In the genomic region with DNA sequence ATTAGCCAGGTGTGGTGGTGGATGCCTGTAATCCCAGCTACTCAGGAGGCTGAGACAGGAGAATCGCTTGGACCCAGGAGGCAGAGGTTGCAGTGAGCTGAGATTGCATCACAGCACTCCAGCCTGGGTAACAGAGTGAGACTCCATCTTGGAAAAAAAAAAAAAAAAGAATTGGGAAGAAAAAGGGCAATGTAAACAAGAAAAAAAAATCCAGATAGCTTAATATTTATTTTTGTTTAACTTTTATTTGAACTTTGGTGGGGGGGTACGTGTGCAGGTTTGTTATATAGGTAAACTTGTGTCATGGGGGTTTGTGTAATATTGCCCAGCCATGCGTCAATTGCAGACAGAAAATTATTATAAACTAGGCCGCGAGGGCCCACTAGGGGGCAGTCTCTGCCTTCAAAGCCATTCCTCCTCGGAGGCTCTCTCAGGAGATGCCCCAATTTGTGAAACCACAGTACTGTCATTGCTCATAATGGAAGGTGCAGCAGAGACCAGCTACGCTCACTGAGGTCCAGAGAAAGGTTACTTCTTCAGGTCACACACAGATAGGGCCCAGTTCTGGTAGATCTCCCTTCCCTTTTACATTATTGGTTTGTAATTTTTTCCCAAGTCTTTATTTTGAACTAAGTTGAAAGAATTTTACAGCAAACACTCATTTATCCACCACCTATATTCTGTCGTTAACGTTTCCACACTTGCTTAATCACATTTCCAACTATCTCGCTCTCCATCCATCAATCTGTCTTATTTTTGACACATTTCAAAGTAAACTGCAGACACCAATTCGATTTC, we compare ENCODE assay signal across 8 cellular contexts.
DNase-seq lines count a peak whose midpoint lies in the region; ATAC-seq, FAIRE-seq and TF ChIP-seq lines count a peak whose summit lies in the region.

No MANE protein-coding gene starts in this region.

- in situ Hi-C loops in IMR-90 (cut with MboI; ENCODE audit: low sequenced_read_pairs), result loop anchor here (5.0 kb wide), 1 partner anchor 465 kb away; no protein-coding TSS in a partner anchor
- in situ Hi-C loops in transverse colon (cut with MboI; ENCODE audit: low pct_ligation_motif_present in 1 of 4, low pct_unique_long_range_greater_than_20kb in 1 of 4, low sequenced_read_pairs in 3 of 4), result loop anchor here (10.0 to 25.0 kb wide), 2 partner anchors 105 to 463 kb away; no protein-coding TSS in a partner anchor

- no peaks in the 10 kb centered on the region for H3K4me1 Mint-ChIP-seq in MCF 10A (ENCODE audit: insufficient read depth, unreplicated experiment)

- DNase-seq in MCF 10A (ENCODE audit: unreplicated experiment), result peak; percentile 74
- no peak for DNase-seq in breast epithelium (ENCODE audit: low spot score in 2 of 2)
- peak; percentile 48 for DNase-seq in IMR-90
- DNase-seq in RPMI8226, result peak; percentile 81
- peak; percentile 56 to 57 for DNase-seq in activated T-helper 1 cell treated with anti-CD3 and anti-CD28 coated beads, Interleukin-2, amount 50 U/mL, for 16 hours (ENCODE audit: low read depth in 1 of 2, low spot score in 1 of 2)
- DNase-seq in frontal cortex (ENCODE audit: low spot score in 2 of 2), result peak; percentile 44 to 74
- DNase-seq in pancreas, result peak in 5 of 6 donors; percentile 28 to 75 (median 42)
- DNase-seq in transverse colon, result peak; percentile 72

- no peak overlapping the region for H2BK15ac ChIP-seq in IMR-90 (ENCODE audit: low read depth, low read length)

- H3K9me3 ChIP-seq in breast epithelium (no peaks in the 10 kb centered on the region), IMR-90 (ENCODE audit: control insufficient read depth, insufficient read depth, low read length) (no peaks in the 10 kb centered on the region), pancreas (no peaks in the 10 kb centered on the region), transverse colon (no peaks in the 10 kb centered on the region)

- POLR2A ChIA-PET in MCF 10A (lab: Yijun Ruan, JAX) (interaction anchor here (0.6 to 1.2 kb wide), 3 partner anchors 253 to 466 kb away, joined by 3 read pairs; no protein-coding TSS in a partner anchor), IMR-90 (lab: Charles Lee; ENCODE audit: unreplicated experiment) (no interaction called here)

- ATAC-seq in IMR-90 (ENCODE audit: low read depth), result peak; percentile 83
- peak in 3 of 4 donors; percentile 73 to 89 (median 73) for ATAC-seq in pancreas

- peaks cover 0 to 5% of the 10 kb centered on the region in 2 donors for H3K27me3 ChIP-seq in breast epithelium
- H3K27me3 ChIP-seq in IMR-90 (ENCODE audit: control insufficient read depth, insufficient read depth, low read length), result no peaks in the 10 kb centered on the region
- no peaks in the 10 kb centered on the region for H3K27me3 ChIP-seq in pancreas
- no peaks in the 10 kb centered on the region for H3K27me3 ChIP-seq in transverse colon

- no TSS peak for BruUV-seq in MCF 10A (replicated peaks; lab: Mats Ljungman, UMichigan)
- no TSS peak for BruUV-seq in IMR-90 (replicated peaks; lab: Mats Ljungman, UMichigan)

- H3K4me2 ChIP-seq in IMR-90 (ENCODE audit: low read depth, low read length), result no peak overlapping the region

- H2AK9ac ChIP-seq in IMR-90 (replicated peaks; ENCODE audit: low read depth, low read length, poor library complexity), result no peak overlapping the region

- TF ChIP-seq CTCF in MCF 10A (IDR thresholded peaks at IDR 0.05; ENCODE audit: unreplicated experiment) (peak; percentile 86), breast epithelium (IDR thresholded peaks at IDR 0.05) (no peak), IMR-90 (conservative IDR thresholded peaks at IDR 0.05; ENCODE audit: low read depth, low read length) (peak; percentile 79), pancreas (IDR thresholded peaks at IDR 0.05) (peak; percentile 45 to 62 (median 54)), transverse colon (IDR thresholded peaks at IDR 0.05) (peak; percentile 56 to 80 (median 69))

- H2BK120ac ChIP-seq in IMR-90 (ENCODE audit: low read depth, low read length), result no peak overlapping the region

- H3K18ac ChIP-seq in IMR-90 (ENCODE audit: low read depth, low read length), result no peak overlapping the region

- peaks cover 33% of the 10 kb centered on the region for H3K27me3 Mint-ChIP-seq in MCF 10A (ENCODE audit: insufficient read depth, unreplicated experiment)

- H4K5ac ChIP-seq in IMR-90 (ENCODE audit: low read depth, low read length), result no peak overlapping the region

- H3K4me1 ChIP-seq in breast epithelium (no peaks in the 10 kb centered on the region), IMR-90 (ENCODE audit: control insufficient read depth, insufficient read depth, low read length) (no peaks in the 10 kb centered on the region), pancreas (no peaks in the 10 kb centered on the region), transverse colon (no peaks in the 10 kb centered on the region)

- no peak for TF ChIP-seq POLR2A in breast epithelium (IDR thresholded peaks at IDR 0.05)
- no peak for TF ChIP-seq POLR2A in IMR-90 (IDR thresholded peaks at IDR 0.05; ENCODE audit: low read depth, low read length)
- TF ChIP-seq POLR2A in transverse colon (IDR thresholded peaks at IDR 0.05), result no peak

- H3K79me1 ChIP-seq in IMR-90 (ENCODE audit: low read depth in 1 of 2, low read length in 2 of 2), result no peaks in the 10 kb centered on the region

- no peaks in the 10 kb centered on the region for H4K20me1 ChIP-seq in IMR-90 (ENCODE audit: insufficient read depth, low read length)

- CTCF ChIA-PET in MCF 10A (lab: Yijun Ruan, JAX), result interaction anchor here (0.5 to 10.6 kb wide), 73 partner anchors 8 to 916 kb away, joined by 3 to 508 read pairs (median 4); a partner anchor contains a TSS
- CTCF ChIA-PET in IMR-90 (lab: Yijun Ruan, JAX), result interaction anchor here (0.6 to 1.2 kb wide), 7 partner anchors 10 to 1080 kb away, joined by 3 to 10 read pairs (median 4); no protein-coding TSS in a partner anchor

- H2BK20ac ChIP-seq in IMR-90 (ENCODE audit: low read depth, low read length), result no peak overlapping the region

- H3K23ac ChIP-seq in IMR-90 (ENCODE audit: low read depth, low read length), result no peak overlapping the region

- no peak overlapping the region for H3K14ac ChIP-seq in IMR-90 (replicated peaks; ENCODE audit: low read depth, low read length)

- WGBS in IMR-90 (ENCODE audit: extremely low coverage in 2 of 2, insufficient read length in 1 of 2), 2 experiments, result 25 to 100% methylated on average over 1 to 4 of the region's 11 CpGs
- 20 to 22% methylated on average over 11 of the region's 11 CpGs for WGBS in pancreas, 2 donors
- 37% methylated on average over 9 to 11 of the region's 11 CpGs for WGBS in transverse colon (ENCODE audit: low coverage in 1 of 2), 2 donors

- H3K9me1 ChIP-seq in IMR-90 (ENCODE audit: insufficient read depth, low read length), result no peaks in the 10 kb centered on the region

- intact Hi-C loops in MCF 10A (cut with micrococcal nuclease) (loop anchor here (1.0 to 2.0 kb wide), 2 partner anchors 211 to 462 kb away; no protein-coding TSS in a partner anchor), breast epithelium (cut with DNase I; ENCODE audit: low total_unique reads) (no loop called here), IMR-90 (cut with micrococcal nuclease) (loop anchor here (1.0 kb wide), 2 partner anchors 457 to 462 kb away; no protein-coding TSS in a partner anchor), pancreas (cut with DNase I) (loop anchor here in 1 of 3 donors (10.0 kb wide), 1 partner anchor 213 kb away; a partner anchor contains a TSS), transverse colon (cut with DNase I; ENCODE audit: low total_unique reads) (loop anchor here (5.0 kb wide), 1 partner anchor 460 kb away; no protein-coding TSS in a partner anchor)

- H3K36me3 ChIP-seq in breast epithelium, result no peaks in the 10 kb centered on the region
- H3K36me3 ChIP-seq in IMR-90 (ENCODE audit: control insufficient read depth, insufficient read depth, low read length), result no peaks in the 10 kb centered on the region
- no peaks in the 10 kb centered on the region for H3K36me3 ChIP-seq in pancreas
- H3K36me3 ChIP-seq in transverse colon, result no peaks in the 10 kb centered on the region

- no peak overlapping the region for H3K27ac Mint-ChIP-seq in MCF 10A (ENCODE audit: low read depth, unreplicated experiment)

- H3K27ac ChIP-seq in breast epithelium, result no peak overlapping the region
- no peak overlapping the region for H3K27ac ChIP-seq in IMR-90 (ENCODE audit: insufficient read depth, low read length)
- no peak overlapping the region for H3K27ac ChIP-seq in pancreas
- no peak overlapping the region for H3K27ac ChIP-seq in transverse colon

- no peak overlapping the region for H4K8ac ChIP-seq in IMR-90 (ENCODE audit: low read depth in 2 of 2, low read length in 2 of 2)

- dilution Hi-C loops in IMR-90 (cut with HindIII; ENCODE audit: low sequenced_read_pairs, unreplicated experiment), result no loop called here

- peak; percentile 75 for TF ChIP-seq RAD21 in IMR-90 (IDR thresholded peaks at IDR 0.05; ENCODE audit: low read length)

- no peak overlapping the region for H2AFZ ChIP-seq in IMR-90 (replicated peaks; ENCODE audit: low read length, poor library complexity)

- H4K91ac ChIP-seq in IMR-90 (ENCODE audit: insufficient read depth, low read depth, low read length), result no peak overlapping the region

- FAIRE-seq in frontal cortex (lab: Jason Lieb, UNC), result peak; percentile 24
- FAIRE-seq in pancreas (lab: Jason Lieb, UNC), result no peak

- no peak overlapping the region for H2AK5ac ChIP-seq in IMR-90 (ENCODE audit: low read depth, low read length)

- H3K4me3 ChIP-seq in breast epithelium (no peak overlapping the region), IMR-90 (ENCODE audit: insufficient read depth, low read depth, low read length) (no peak overlapping the region), pancreas (no peak overlapping the region), transverse colon (no peak overlapping the region)

- TF ChIP-seq EP300 in transverse colon (IDR thresholded peaks at IDR 0.05; ENCODE audit: low read depth), result no peak

- no peak overlapping the region for H3K56ac ChIP-seq in IMR-90 (ENCODE audit: extremely low read depth, insufficient read depth, low read length)

- no peaks in the 10 kb centered on the region for H3K9me3 Mint-ChIP-seq in MCF 10A (ENCODE audit: unreplicated experiment)

- no peaks in the 10 kb centered on the region for H3K36me3 Mint-ChIP-seq in MCF 10A (ENCODE audit: insufficient read depth, unreplicated experiment)

- H3K4ac ChIP-seq in IMR-90 (ENCODE audit: low read depth, low read length), result no peak overlapping the region

- H3K4me3 Mint-ChIP-seq in MCF 10A (ENCODE audit: unreplicated experiment), result no peak overlapping the region

- H2BK5ac ChIP-seq in IMR-90 (ENCODE audit: low read depth, low read length, poor library complexity, severe bottlenecking), result no peak overlapping the region

- H3K9ac ChIP-seq in IMR-90 (ENCODE audit: low read depth, low read length), result no peak overlapping the region

TF ChIP-seq in IMR-90, 13 proteins besides CTCF, POLR2A, EP300 and RAD21:
- TF ChIP-seq CEBPB (IDR thresholded peaks at IDR 0.05; ENCODE audit: low read depth, low read length) (no peak), BHLHE40 (IDR thresholded peaks at IDR 0.05; ENCODE audit: low read depth, low read length) (no peak), FOS (IDR thresholded peaks at IDR 0.05; ENCODE audit: low read depth, low read length) (no peak), SMC3 (IDR thresholded peaks at IDR 0.05; ENCODE audit: low read depth, low read length) (peak; percentile 74)

Comparison
In these comparisons a context has a peak if more than half of its experiments do, and no peak if none do; other contexts are left out.
1. DNase-seq: peak in MCF 10A (single experiment), IMR-90 (single experiment), RPMI8226 (single experiment), activated T-helper 1 cell treated with anti-CD3 and anti-CD28 coated beads, Interleukin-2, amount 50 U/mL, for 16 hours (2 of 2), frontal cortex (2 of 2), pancreas (5 of 6) and transverse colon (single experiment); none in breast epithelium (0 of 2).
2. CTCF ChIP-seq: peak in MCF 10A (single experiment), IMR-90 (single experiment), pancreas (4 of 4) and transverse colon (5 of 5); none in breast epithelium (0 of 3).